In genomic region chr9:4873066-4873465, GRCh38 we compare ENCODE assay signal across 21 cellular contexts.
"Had no signal": no experiment of that assay in that cellular context is flagged by ENCODE, and none has a peak within 500 bp of the region (broad histone marks: within the 10 kb centered on the region; RNA-seq: fewer than 3 reads in every experiment).

No MANE protein-coding gene starts in this region.

- H3K4me3 ChIP-seq: K562, SJSA1 had no signal

- H3K9me3 ChIP-seq: SJSA1, SK-N-SH had no signal

- H3K27me3 ChIP-seq: SJSA1 had no signal

- ATAC-seq: K562 had no signal

- DNase-seq: Kasumi-1, MM.1S, NCI-H1092 treated with DMSO at 0.1 percent for 48 hours, NCI-H1436, NCI-H187, NCI-H2029, NCI-H2081 treated with DMSO at 0.1 percent for 48 hours, NCI-H2227 treated with DMSO at 0.1 percent for 48 hours, NCI-H446, NCI-H510A, NCI-H524 treated with DMSO at 0.1 percent for 48 hours, NCI-H69, NCI-H774, Right ventricle myocardium superior, RPMI8226, SIG-M5, SK-N-SH had no signal

- H3K27ac ChIP-seq: HL-60, KMS-11, SJSA1 had no signal

- H3K4me1 ChIP-seq: SJSA1 had no signal

- H3K36me3 ChIP-seq: SJSA1 had no signal
